ENCODE assay signal across 20 cellular contexts in the genomic region with DNA sequence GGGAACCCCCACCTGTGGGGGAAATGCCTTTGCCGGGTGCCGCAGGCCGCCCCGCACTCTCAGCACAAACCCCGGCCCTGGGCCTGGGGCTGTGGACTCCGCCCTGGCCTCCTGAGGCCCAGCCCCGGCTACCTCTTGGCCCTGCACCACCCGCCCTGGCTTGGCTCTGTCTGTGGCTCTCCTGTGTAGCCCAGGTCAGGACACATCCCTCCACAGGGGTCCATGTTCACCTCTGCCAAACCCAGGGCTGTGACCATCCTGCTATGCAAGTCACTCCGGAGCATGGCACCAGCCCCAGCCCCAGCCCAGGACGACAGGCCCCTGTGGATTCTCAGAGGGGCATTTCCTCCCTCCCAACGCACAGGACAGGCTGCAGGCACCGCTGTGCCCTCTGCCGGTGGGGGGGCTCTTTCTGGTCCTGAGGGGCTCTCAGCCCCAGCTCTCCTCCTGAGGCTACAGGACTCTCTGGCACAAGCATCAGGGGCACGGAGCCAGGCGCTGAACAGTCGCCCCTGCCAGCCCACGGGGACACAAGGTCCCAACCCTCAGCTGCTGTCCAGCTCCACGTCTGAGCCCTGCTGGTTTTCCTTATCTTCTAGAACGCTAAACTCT. TPM values are rescaled to one million over a fixed set of nuclear protein-coding genes. Genes with fewer than 3 reads are reported as not detected.
DNase-seq lines count a peak whose midpoint lies in the region; ATAC-seq and TF ChIP-seq lines count a peak whose summit lies in the region.
"Had no signal": no experiment of that assay in that cellular context is flagged by ENCODE, and none has a peak within 500 bp of the region (broad histone marks: within the 10 kb centered on the region; RNA-seq: fewer than 3 reads in every experiment).

No MANE protein-coding gene starts in this region.

- no peak for DNase-seq in activated T-cell treated with anti-CD3 and anti-CD28 coated beads, Interleukin-2, amount 50 U/mL, for 24 hours
- DNase-seq in activated T-cell treated with anti-CD3 and anti-CD28 coated beads, Interleukin-2, amount 50 U/mL, for 1 hour, result no peak
- DNase-seq in Right ventricle myocardium superior (peak; percentile 82), mucosa of descending colon (no peak), putamen (ENCODE audit: low spot score) (no peak), NCI-H1092 (lab: John Stamatoyannopoulos, UW) (no peak)
- DNase-seq: 8988T; activated CD4-positive, CD25-positive, alpha-beta regulatory T cell; DMS79; GM23248; naive B cell; NCI-H1930; NCI-H510A treated with DMSO at 0.1 percent for 48 hours; stimulated activated CD4-positive, alpha-beta T cell treated with anti-CD3 and anti-CD28 coated beads, Interleukin-12 subunit alpha, Interleukin-12 subunit beta, amount 100 ng/mL, for 4 hours had no signal

- no peaks in the 10 kb centered on the region for H3K9me3 Mint-ChIP-seq in activated T-cell treated with anti-CD3 and anti-CD28 coated beads, Interleukin-2, amount 50 U/mL, for 24 hours
- H3K9me3 Mint-ChIP-seq: CD14-positive monocyte, IgD-negative memory B cell had no signal

- peaks cover 1% of the 10 kb centered on the region for H3K36me3 Mint-ChIP-seq in activated T-cell treated with anti-CD3 and anti-CD28 coated beads, Interleukin-2, amount 50 U/mL, for 24 hours (ENCODE audit: low read depth)
- H3K36me3 Mint-ChIP-seq: IgD-negative memory B cell, naive B cell had no signal

- no peaks in the 10 kb centered on the region for H3K4me1 ChIP-seq in mucosa of descending colon (ENCODE audit: low read depth)

- intact Hi-C loops in Right ventricle myocardium superior (cut with DNase I), result no loop called here
- intact Hi-C loops in mucosa of descending colon (cut with DNase I, micrococcal nuclease), result loop anchor here in 1 of 2 donors (10.0 kb wide), 2 partner anchors 105 to 125 kb away; partner anchors contain the start of genes LSM14B, PSMA7 and SS18L1

- no peaks in the 10 kb centered on the region for H3K36me3 ChIP-seq in mucosa of descending colon (ENCODE audit: low read depth)
- H3K36me3 ChIP-seq: cardiac muscle cell had no signal

- H3K4me1 Mint-ChIP-seq in activated T-cell treated with anti-CD3 and anti-CD28 coated beads, Interleukin-2, amount 50 U/mL, for 24 hours (ENCODE audit: low read depth), result peaks cover 33% of the 10 kb centered on the region

- peak overlapping the region; percentile 67 for H3K27ac Mint-ChIP-seq in activated T-cell treated with anti-CD3 and anti-CD28 coated beads, Interleukin-2, amount 50 U/mL, for 24 hours

- ATAC-seq in Right ventricle myocardium superior (ENCODE audit: poor library complexity) (peak; percentile 86), mucosa of descending colon (peak; percentile 8), GM18858 (IDR thresholded peaks at IDR 0.05; ENCODE audit: unreplicated experiment) (no peak), HG03108 (IDR thresholded peaks at IDR 0.05; ENCODE audit: unreplicated experiment) (no peak)

- H3K9me3 ChIP-seq in mucosa of descending colon, result no peaks in the 10 kb centered on the region

- no peak overlapping the region for H3K4me3 Mint-ChIP-seq in activated T-cell treated with anti-CD3 and anti-CD28 coated beads, Interleukin-2, amount 50 U/mL, for 24 hours
- H3K4me3 Mint-ChIP-seq: CD14-positive monocyte, IgD-negative memory B cell had no signal

- no peaks in the 10 kb centered on the region for H3K27me3 Mint-ChIP-seq in activated T-cell treated with anti-CD3 and anti-CD28 coated beads, Interleukin-2, amount 50 U/mL, for 24 hours
- H3K27me3 Mint-ChIP-seq: IgD-negative memory B cell, naive B cell had no signal

- H3K4me3 ChIP-seq in mucosa of descending colon, result no peak overlapping the region
- H3K4me3 ChIP-seq: cardiac muscle cell, GM23248, lung had no signal

- no peak for TF ChIP-seq CTCF in mucosa of descending colon (IDR thresholded peaks at IDR 0.05)

RNA-seq across cellular contexts. Expression of gene TAF4, which starts 45.7 kb away (rescaled TPM):
- total RNA-seq in Right ventricle myocardium superior (11.6 TPM), mucosa of descending colon (10 to 100 TPM; 23.8 to 28.3 (median 27.5) TPM)

Comparison
In these comparisons a context has a peak if more than half of its experiments do, and no peak if none do; other contexts are left out.
1. ATAC-seq: peak in Right ventricle myocardium superior (single experiment) and mucosa of descending colon (single experiment); none in GM18858 (single experiment) and HG03108 (single experiment).